10 cellular contexts compared by ENCODE assay signal in the genomic region with DNA sequence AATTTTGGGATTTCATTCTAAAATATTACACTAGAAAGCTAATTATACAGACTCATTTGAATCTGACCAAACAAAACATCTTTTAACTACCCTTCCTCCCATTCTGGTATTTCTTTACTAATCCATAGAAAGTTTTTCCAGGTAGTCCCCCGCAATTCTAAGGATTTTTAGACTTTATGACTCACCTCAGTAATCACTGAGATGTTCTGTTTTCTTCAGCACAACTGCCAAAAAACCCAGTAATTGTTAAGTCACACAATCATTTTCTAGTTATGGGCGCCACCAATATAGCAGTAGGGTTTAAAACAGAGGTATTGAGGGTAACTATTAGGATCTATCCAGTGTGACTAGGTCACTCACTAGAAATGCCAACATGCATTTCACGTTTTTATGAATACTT. TPM values are rescaled to one million over a fixed set of nuclear protein-coding genes. Genes with fewer than 3 reads are reported as not detected.
DNase-seq lines count a peak whose midpoint lies in the region; ATAC-seq, FAIRE-seq and TF ChIP-seq lines count a peak whose summit lies in the region.
"Had no signal": no experiment of that assay in that cellular context is flagged by ENCODE, and none has a peak within 500 bp of the region (broad histone marks: within the 10 kb centered on the region; RNA-seq: fewer than 3 reads in every experiment).

No MANE protein-coding gene starts in this region.

- no peak for TF ChIP-seq CTCF in bronchial epithelial cell (IDR thresholded peaks at IDR 0.05; ENCODE audit: insufficient read depth, low read length, severe bottlenecking)

- FAIRE-seq in bronchial epithelial cell (lab: Jason Lieb, UNC): no peak

- peak overlapping the region; percentile 97 for H3K4me3 ChIP-seq in ACC112 (ENCODE audit: low read depth, low read length)
- peak overlapping the region; percentile 87 for H3K4me3 ChIP-seq in HUES6 (ENCODE audit: low read depth, low read length)
- H3K4me3 ChIP-seq in bronchial epithelial cell (ENCODE audit: low read depth, low read length): peak overlapping the region; percentile 61
- peak overlapping the region; percentile 99 for H3K4me3 ChIP-seq in mucosa of rectum (ENCODE audit: low read length in 2 of 2)

- DNase-seq in bronchial epithelial cell (ENCODE audit: low read depth) (peak; percentile 48), AML-193 (lab: John Stamatoyannopoulos, UW) (no peak), glomerular visceral epithelial cell (ENCODE audit: extremely low spot score) (no peak)
- DNase-seq: DMS153, RPMI8226 had no signal

- H3K9me3 ChIP-seq in HUES6 (ENCODE audit: control insufficient read depth, insufficient read depth, low read depth, low read length): no peaks in the 10 kb centered on the region
- no peaks in the 10 kb centered on the region for H3K9me3 ChIP-seq in mucosa of rectum (ENCODE audit: control insufficient read depth in 2 of 2, low read length in 2 of 2)

- ATAC-seq in HG02981 (IDR thresholded peaks at IDR 0.05; ENCODE audit: unreplicated experiment): no peak
- ATAC-seq in GM18909 (IDR thresholded peaks at IDR 0.05; ENCODE audit: poor library complexity, unreplicated experiment): no peak

- peak overlapping the region; percentile 82 for H3K9ac ChIP-seq in HUES6 (ENCODE audit: low read length)
- peak overlapping the region; percentile 91 to 98 for H3K9ac ChIP-seq in mucosa of rectum (ENCODE audit: low read depth in 1 of 2, low read length in 2 of 2)

- peak overlapping the region; percentile 95 for H3K27ac ChIP-seq in ACC112 (ENCODE audit: low read depth, low read length)
- H3K27ac ChIP-seq in HUES6 (ENCODE audit: low read depth, low read length): no peak overlapping the region
- peak overlapping the region; percentile 97 to 100 for H3K27ac ChIP-seq in mucosa of rectum (ENCODE audit: low read depth in 2 of 2, low read length in 2 of 2)

- peaks cover 20% of the 10 kb centered on the region for H3K4me1 ChIP-seq in ACC112 (ENCODE audit: control insufficient read depth, insufficient read depth, low read length, unreplicated experiment)
- peaks cover 2% of the 10 kb centered on the region; the same call in 1 of the 2 replicates for H3K4me1 ChIP-seq in HUES6 (ENCODE audit: control insufficient read depth, insufficient read depth, low read length)
- peaks cover 6 to 10% of the 10 kb centered on the region in 2 donors for H3K4me1 ChIP-seq in mucosa of rectum (ENCODE audit: control insufficient read depth in 2 of 2, insufficient read depth in 2 of 2, low read length in 2 of 2)

- H3K79me2 ChIP-seq in ACC112 (ENCODE audit: control insufficient read depth, insufficient read depth, low read length, unreplicated experiment): peaks cover 82% of the 10 kb centered on the region

- no peak overlapping the region for H2AFZ ChIP-seq in ACC112 (ENCODE audit: low read length, unreplicated experiment)

- peaks cover 25% of the 10 kb centered on the region for H3K36me3 ChIP-seq in ACC112 (ENCODE audit: insufficient read depth, low read length)
- peaks cover 47% of the 10 kb centered on the region for H3K36me3 ChIP-seq in HUES6 (ENCODE audit: control insufficient read depth, insufficient read depth, low read length)
- peaks cover 5% of the 10 kb centered on the region for H3K36me3 ChIP-seq in bronchial epithelial cell (ENCODE audit: control insufficient read depth, insufficient read depth, low read length)
- peaks cover 25 to 35% of the 10 kb centered on the region in 2 donors for H3K36me3 ChIP-seq in mucosa of rectum (ENCODE audit: control insufficient read depth in 2 of 2, insufficient read depth in 2 of 2, low read length in 2 of 2)

- H3K27me3 ChIP-seq in ACC112 (ENCODE audit: insufficient read depth, low read length): no peaks in the 10 kb centered on the region
- no peaks in the 10 kb centered on the region for H3K27me3 ChIP-seq in HUES6 (ENCODE audit: control insufficient read depth, insufficient read depth, low read length)
- H3K27me3 ChIP-seq in bronchial epithelial cell (ENCODE audit: control insufficient read depth, insufficient read depth, low read length): no peaks in the 10 kb centered on the region
- H3K27me3 ChIP-seq in mucosa of rectum (ENCODE audit: control insufficient read depth in 2 of 2, insufficient read depth in 2 of 2, low read length in 2 of 2): no peaks in the 10 kb centered on the region

RNA-seq across cellular contexts. Expression of a gene that starts 1.6 kb away (rescaled TPM):
- 4.5 and 7.2 TPM in 2 replicates for total RNA-seq in bronchial epithelial cell

RNA-seq across cellular contexts. Expression of a gene that starts 52.1 kb away (rescaled TPM):
- 76.1 and 90.9 TPM in 2 replicates for total RNA-seq in bronchial epithelial cell
